16 cellular contexts compared by ENCODE assay signal in the genomic region with DNA sequence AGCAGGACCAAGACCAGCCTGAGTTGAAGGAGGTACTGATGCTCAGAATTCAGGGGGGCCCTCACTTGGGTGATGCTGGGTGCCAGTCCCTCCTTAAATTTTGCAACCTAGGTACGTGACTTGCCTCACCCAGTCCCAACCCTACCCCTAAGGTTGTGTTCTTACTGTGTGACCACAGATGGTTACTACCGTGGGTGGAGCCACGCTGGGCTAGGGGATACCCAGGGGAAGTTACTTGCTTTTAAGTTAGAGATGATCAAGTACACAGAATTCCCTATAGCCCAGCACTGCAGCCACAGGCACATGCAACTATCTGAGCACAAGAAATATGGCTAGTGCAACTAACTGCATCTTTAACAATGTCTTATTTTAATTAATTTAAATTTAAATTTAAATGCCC. TPM values are rescaled to one million over a fixed set of nuclear protein-coding genes. Genes with fewer than 3 reads are reported as not detected.
DNase-seq lines count a peak whose midpoint lies in the region; ATAC-seq, FAIRE-seq and TF ChIP-seq lines count a peak whose summit lies in the region.
"Had no signal": no experiment of that assay in that cellular context is flagged by ENCODE, and none has a peak within 500 bp of the region (broad histone marks: within the 10 kb centered on the region; RNA-seq: fewer than 3 reads in every experiment).

No MANE protein-coding gene starts in this region.

- H3K9me3 ChIP-seq in H1 (ENCODE audit: insufficient read depth in 2 of 2, low read depth in 1 of 2, low read length in 1 of 2) = no peaks in the 10 kb centered on the region
- no peaks in the 10 kb centered on the region for H3K9me3 ChIP-seq in stomach
- H3K9me3 ChIP-seq in effector memory CD4-positive, alpha-beta T cell (ENCODE audit: control insufficient read depth, low read length) = no peaks in the 10 kb centered on the region
- H3K9me3 ChIP-seq: ascending aorta, esophagus squamous epithelium, spleen, testis had no signal

- no peak overlapping the region for H3K14ac ChIP-seq in H1 (ENCODE audit: insufficient read length)

- H3K4me3 ChIP-seq in H1 (ENCODE audit: extremely low read depth in 1 of 4, insufficient read depth in 2 of 4, low read depth in 3 of 4, low read length in 4 of 4) (no peak overlapping the region), stomach (no peak overlapping the region)
- H3K4me3 ChIP-seq in effector memory CD4-positive, alpha-beta T cell (ENCODE audit: insufficient read depth, low read depth, low read length, poor library complexity, severe bottlenecking) = no peak overlapping the region
- H3K4me3 ChIP-seq: ascending aorta, esophagus squamous epithelium, PC-9, spleen, testis had no signal

- peaks cover 2% of the 10 kb centered on the region for H3K27me3 Mint-ChIP-seq in activated T-cell treated with anti-CD3 and anti-CD28 coated beads, Interleukin-2, amount 50 U/mL, for 4 hours (ENCODE audit: low read depth)

- POLR2A ChIA-PET in H1 (lab: Charles Lee; ENCODE audit: partially characterized antibody) = no interaction called here

- H3K4me2 ChIP-seq in H1 (ENCODE audit: insufficient read depth in 1 of 2, low read depth in 2 of 2, low read length in 2 of 2) = no peak overlapping the region
- H3K4me2 ChIP-seq: PC-9 had no signal

- H2BK120ac ChIP-seq in H1 (replicated peaks; ENCODE audit: low read depth, low read length) = no peak overlapping the region

- no peak overlapping the region for H2BK5ac ChIP-seq in H1 (ENCODE audit: low read depth, low read length)

- no peaks in the 10 kb centered on the region for H3K9me3 Mint-ChIP-seq in activated T-cell treated with anti-CD3 and anti-CD28 coated beads, Interleukin-2, amount 50 U/mL, for 4 hours

- CTCF ChIA-PET in H1 (lab: Charles Lee; ENCODE audit: partially characterized antibody) = interaction anchor here (0.8 to 1.7 kb wide), 3 partner anchors 9 to 617 kb away, joined by 3 to 7 read pairs (median 4); no protein-coding TSS in a partner anchor

- FAIRE-seq in H1 (lab: Jason Lieb, UNC) = no peak

- no peaks in the 10 kb centered on the region for H3K4me1 Mint-ChIP-seq in activated T-cell treated with anti-CD3 and anti-CD28 coated beads, Interleukin-2, amount 50 U/mL, for 4 hours (ENCODE audit: low read depth)

- H3K4me3 Mint-ChIP-seq in activated T-cell treated with anti-CD3 and anti-CD28 coated beads, Interleukin-2, amount 50 U/mL, for 4 hours = no peak overlapping the region

- no peak overlapping the region for H2BK15ac ChIP-seq in H1 (ENCODE audit: low read length)

- ATAC-seq in activated T-cell treated with anti-CD3 and anti-CD28 coated beads, Interleukin-2, amount 50 U/mL, for 4 hours = peak; percentile 40 to 56
- ATAC-seq in GM19463 (IDR thresholded peaks at IDR 0.05; ENCODE audit: unreplicated experiment) (peak; percentile 77), HG02870 (IDR thresholded peaks at IDR 0.05; ENCODE audit: unreplicated experiment) (peak; percentile 74)
- ATAC-seq: left colon had no signal

- H3K4me1 ChIP-seq in H1 (replicated peaks in 1 of 4; ENCODE audit: control insufficient read depth in 3 of 4, insufficient read depth in 4 of 4, low read length in 3 of 4) (no peaks in the 10 kb centered on the region), stomach (no peaks in the 10 kb centered on the region)
- H3K4me1 ChIP-seq in effector memory CD4-positive, alpha-beta T cell (ENCODE audit: control insufficient read depth, insufficient read depth, low read length, poor library complexity, severe bottlenecking) = no peaks in the 10 kb centered on the region
- H3K4me1 ChIP-seq: ascending aorta, esophagus squamous epithelium, parathyroid adenoma, spleen, testis had no signal

- WGBS in H1 (ENCODE audit: extremely low coverage in 1 of 2, insufficient coverage in 1 of 2, insufficient read length in 1 of 2, insufficient replicate concordance in 2 of 2, low coverage in 1 of 2, low lambda C conversion rate in 2 of 2, missing lambda C conversion rate in 1 of 2), 2 experiments = 86% methylated on average over 3 of the region's 3 CpGs; no CpG with 5 or more reads in 1 of the 2 experiments
- WGBS in stomach, 5 donors = 70 to 86% (median 81%) methylated on average over 3 of the region's 3 CpGs

- no peak overlapping the region for H2AK5ac ChIP-seq in H1 (ENCODE audit: low read depth, low read length)

- no peak for TF ChIP-seq POLR2A in H1 (IDR thresholded peaks at IDR 0.05; ENCODE audit: control extremely low read depth in 1 of 2, low read depth in 2 of 2, low read length in 2 of 2)
- no peak for TF ChIP-seq POLR2A in stomach (IDR thresholded peaks at IDR 0.05)

- H3K27me3 ChIP-seq in H1 (replicated peaks in 1 of 4; ENCODE audit: control insufficient read depth in 3 of 4, extremely low read depth in 1 of 4, insufficient read depth in 3 of 4, low read length in 3 of 4) (no peaks in the 10 kb centered on the region), stomach (no peaks in the 10 kb centered on the region)
- H3K27me3 ChIP-seq in effector memory CD4-positive, alpha-beta T cell (replicated peaks; ENCODE audit: control insufficient read depth, insufficient read depth, low read length, poor library complexity, severe bottlenecking) = no peaks in the 10 kb centered on the region
- H3K27me3 ChIP-seq: ascending aorta, testis had no signal

- intact Hi-C loops in stomach (cut with DNase I; ENCODE audit: low total_unique reads) = no loop called here

- H3K36me3 Mint-ChIP-seq in activated T-cell treated with anti-CD3 and anti-CD28 coated beads, Interleukin-2, amount 50 U/mL, for 4 hours (ENCODE audit: insufficient read depth) = no peaks in the 10 kb centered on the region

- H3K79me1 ChIP-seq in H1 (ENCODE audit: low read depth, low read length) = no peaks in the 10 kb centered on the region

- no peak overlapping the region for H4K5ac ChIP-seq in H1 (ENCODE audit: insufficient read length, low read depth, low read length)

- H3K27ac ChIP-seq in H1 (ENCODE audit: low read depth, low read length) = no peak overlapping the region
- no peak overlapping the region for H3K27ac ChIP-seq in stomach
- no peak overlapping the region for H3K27ac ChIP-seq in effector memory CD4-positive, alpha-beta T cell (ENCODE audit: insufficient read depth, low read length, poor library complexity, severe bottlenecking)
- H3K27ac ChIP-seq: ascending aorta, esophagus squamous epithelium, parathyroid adenoma, PC-9, spleen, testis had no signal

- no peak overlapping the region for H3K56ac ChIP-seq in H1 (replicated peaks; ENCODE audit: insufficient read length, low read depth, low read length)

- H3K23me2 ChIP-seq in H1 (ENCODE audit: low read depth, low read length) = no peaks in the 10 kb centered on the region

- no peak overlapping the region for H2BK20ac ChIP-seq in H1 (ENCODE audit: low read length)

- no peak overlapping the region for H3K18ac ChIP-seq in H1 (ENCODE audit: extremely low read depth, low read length)

- no peak overlapping the region for H2BK12ac ChIP-seq in H1 (ENCODE audit: low read depth, low read length)

- TF ChIP-seq RAD21 in H1 (IDR thresholded peaks at IDR 0.05 in 1 of 2, conservative IDR thresholded peaks at IDR 0.05 in 1 of 2; ENCODE audit: low read depth in 2 of 2, low read length in 2 of 2) = no peak

- DNase-seq in activated T-cell treated with anti-CD3 and anti-CD28 coated beads, Interleukin-2, amount 50 U/mL, for 4 hours = no peak
- DNase-seq in activated T-cell treated with anti-CD3 and anti-CD28 coated beads, Interleukin-2, amount 50 U/mL, for 1 hour = no peak
- DNase-seq in H1 (ENCODE audit: low read depth in 1 of 2, low spot score in 2 of 2) (no peak), NCI-H748 (lab: John Stamatoyannopoulos, UW; ENCODE audit: unreplicated experiment) (no peak), stomach (no peak)
- DNase-seq in effector memory CD4-positive, alpha-beta T cell = no peak
- DNase-seq: esophagus squamous epithelium, left colon, NCI-H1436 treated with DMSO at 0.1 percent for 48 hours, PC-9, spleen, testis had no signal

- H3K36me3 ChIP-seq in H1 (ENCODE audit: control insufficient read depth in 2 of 4, insufficient read depth in 4 of 4, low read length in 3 of 4) (no peaks in the 10 kb centered on the region), stomach (no peaks in the 10 kb centered on the region)
- no peaks in the 10 kb centered on the region for H3K36me3 ChIP-seq in effector memory CD4-positive, alpha-beta T cell (ENCODE audit: control insufficient read depth, insufficient read depth, low read length)
- H3K36me3 ChIP-seq: ascending aorta, esophagus squamous epithelium, spleen had no signal

- no peak overlapping the region for H3K9ac ChIP-seq in H1 (replicated peaks in 1 of 4; ENCODE audit: extremely low read depth in 1 of 4, low read depth in 3 of 4, low read length in 3 of 4)
- H3K9ac ChIP-seq: parathyroid adenoma had no signal

- H4K8ac ChIP-seq in H1 (ENCODE audit: extremely low read depth, insufficient read depth, low read length) = no peak overlapping the region

- H3K79me2 ChIP-seq in H1 (ENCODE audit: control insufficient read depth in 1 of 2, insufficient read depth in 2 of 2, low read length in 2 of 2) = no peaks in the 10 kb centered on the region
- H3K79me2 ChIP-seq: parathyroid adenoma had no signal

- H2AFZ ChIP-seq in H1 (ENCODE audit: low read length) = 0 out of 2 replicates have a peak overlapping the region, but pooled peaks have one; percentile 16
- H2AFZ ChIP-seq: parathyroid adenoma, PC-9 had no signal

- H4K91ac ChIP-seq in H1 (replicated peaks; ENCODE audit: insufficient read length, low read length) = no peak overlapping the region

- H3K4ac ChIP-seq in H1 (replicated peaks; ENCODE audit: insufficient read length, low read depth, low read length) = no peak overlapping the region

- H3K23ac ChIP-seq in H1 (ENCODE audit: insufficient read length) = no peak overlapping the region

- TF ChIP-seq EP300 in H1 (IDR thresholded peaks at IDR 0.05; ENCODE audit: borderline replicate concordance in 1 of 2, low read depth in 2 of 2, low read length in 2 of 2) (no peak), stomach (IDR thresholded peaks at IDR 0.05) (no peak)

- no peaks in the 10 kb centered on the region for H4K20me1 ChIP-seq in H1 (replicated peaks in 1 of 2; ENCODE audit: control insufficient read depth in 1 of 2, insufficient read depth in 2 of 2, low read length in 2 of 2)

- TF ChIP-seq CTCF in H1 (IDR thresholded peaks at IDR 0.05; ENCODE audit: control extremely low read depth in 1 of 3, insufficient read depth in 1 of 3, low read depth in 1 of 3, low read length in 3 of 3) (no peak), stomach (IDR thresholded peaks at IDR 0.05) (no peak)

RNA-seq across cellular contexts. Expression of a gene that starts 32.9 kb away (rescaled TPM):
- total RNA-seq in activated T-cell treated with anti-CD3 and anti-CD28 coated beads, Interleukin-2, amount 50 U/mL, for 4 hours = not detected
- total RNA-seq in H1 (2021; fragmentation: NEBNext Ultra II Directional; extraction: Animal tissue kit (Norgen Biotek cat#: 25700)) = 1.9 and 2.1 TPM in 2 replicates
- polyA plus RNA-seq in H1 (2011; rRNA removed) (2.6 and 5.6 TPM in 2 replicates), stomach (1 to 10 TPM in 1 of 3 donors, under 1 TPM in 1, not detected in 1; 0.43 to 1.1 TPM)
- 3.4 TPM for polyA plus RNA-seq in H1 (2011; cell fraction: cytosol; rRNA removed)
- polyA plus RNA-seq in H1 (2011; cell fraction: nucleus; rRNA removed) = 4.7 TPM
- 0.58 to 1.6 TPM (median 1.2 TPM) in 4 replicates for polyA plus RNA-seq in H1 (2012, experiment 1 of 2)
- polyA plus RNA-seq in H1 (2012, experiment 2 of 2) = 0.41 TPM
- polyA plus RNA-seq in H1 (2013, experiment 1 of 2) = 1.3 TPM
- 0.98 TPM for polyA plus RNA-seq in H1 (2013, experiment 2 of 2)
- polyA minus RNA-seq in H1 (2011; rRNA and poly(A)+ RNA removed) = 0.61 and 0.98 TPM in 2 replicates
- polyA minus RNA-seq in H1 (2011; cell fraction: cytosol; rRNA and poly(A)+ RNA removed) = 1.2 TPM
- 6.5 TPM for polyA minus RNA-seq in H1 (2011; cell fraction: nucleus; rRNA and poly(A)+ RNA removed)
- not detected for total RNA-seq in stomach
- total RNA-seq: ascending aorta, left colon had no signal
